ENCODE assay signal across 15 cellular contexts in the genomic region with DNA sequence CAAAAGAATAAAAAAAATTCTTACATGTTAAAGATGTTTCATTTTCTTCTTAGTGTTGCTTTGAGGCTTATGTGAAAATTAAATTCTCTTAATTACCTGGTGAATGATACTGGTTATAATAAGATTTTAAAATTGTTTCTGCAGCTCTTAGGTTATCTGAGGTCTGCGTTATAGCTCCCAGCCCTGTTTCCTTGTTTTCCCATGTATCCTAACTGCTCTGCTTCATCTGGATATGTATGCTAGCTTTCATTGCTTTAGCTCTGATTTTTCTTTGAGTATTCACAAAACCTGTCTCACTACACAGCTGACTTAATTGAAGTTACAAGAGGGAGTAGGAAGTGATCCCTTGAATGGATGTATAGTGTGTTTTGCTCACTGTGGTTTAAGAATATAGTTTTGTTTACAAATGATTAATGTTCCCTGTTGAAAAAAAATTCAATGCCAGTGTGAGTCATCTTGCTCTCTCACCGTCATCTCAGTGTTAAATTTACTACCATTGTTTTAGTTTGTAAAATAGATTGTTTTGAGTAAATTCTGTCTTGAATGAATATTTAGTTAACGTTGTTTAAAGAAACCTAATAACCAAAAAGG. TPM values are rescaled to one million over a fixed set of nuclear protein-coding genes. Genes with fewer than 3 reads are reported as not detected.
DNase-seq lines count a peak whose midpoint lies in the region; ATAC-seq and TF ChIP-seq lines count a peak whose summit lies in the region.
"Had no signal": no experiment of that assay in that cellular context is flagged by ENCODE, and none has a peak within 500 bp of the region (broad histone marks: within the 10 kb centered on the region; RNA-seq: fewer than 3 reads in every experiment).

No MANE protein-coding gene starts in this region.

- H3K4me3 ChIP-seq in epithelial cell of esophagus (ENCODE audit: low read length) = no peak overlapping the region

- H3K36me3 Mint-ChIP-seq in progenitor cell of endocrine pancreas (ENCODE audit: insufficient read depth) = peaks cover 26% of the 10 kb centered on the region

- CTCF ChIA-PET in RWPE1 (lab: Yijun Ruan, JAX) = interaction anchor here (1.0 kb wide), 1 partner anchor 12 kb away, joined by 3 read pairs; no protein-coding TSS in a partner anchor

- peaks cover 7% of the 10 kb centered on the region for H3K4me1 Mint-ChIP-seq in progenitor cell of endocrine pancreas (ENCODE audit: low read depth)

- POLR2A ChIA-PET in RWPE1 (lab: Yijun Ruan, JAX; ENCODE audit: low non-redundant PET) = interaction anchor here (0.6 kb wide), 1 partner anchor 10 kb away, joined by 13 read pairs; no protein-coding TSS in a partner anchor

- no peak for ATAC-seq in HG03439 (IDR thresholded peaks at IDR 0.05; ENCODE audit: unreplicated experiment)
- ATAC-seq in GM19395 (IDR thresholded peaks at IDR 0.05; ENCODE audit: unreplicated experiment) = no peak

- peak overlapping the region; percentile 44 for H3K27ac Mint-ChIP-seq in progenitor cell of endocrine pancreas
- H3K27ac Mint-ChIP-seq: dendritic cell treated with granulocyte-macrophage colony-stimulating factor and Interleukin-4, amounts not matched to agents 40 ng/mL and 50 ng/mL, for 4 days had no signal

- DNase-seq in H4 (ENCODE audit: low spot score) (peak; percentile 62), RWPE1 (ENCODE audit: low spot score) (peak; percentile 12), epithelial cell of esophagus (ENCODE audit: low read depth) (peak; percentile 75), progenitor cell of endocrine pancreas (ENCODE audit: low spot score, unreplicated experiment) (no peak), GF-D8 (lab: John Stamatoyannopoulos, UW) (no peak), DMS79 treated with DMSO at 0.1 percent for 48 hours (lab: John Stamatoyannopoulos, UW) (no peak)
- DNase-seq: activated CD4-positive, CD25-positive, alpha-beta regulatory T cell treated with anti-CD3 and anti-CD28 coated beads, Interleukin-2, amount 50 U/mL, for 72 hours; activated effector memory CD4-positive, alpha-beta T cell treated with anti-CD3 and anti-CD28 coated beads, Interleukin-2, amount 50 U/mL, for 16 hours; mesendoderm; NCI-H1092; NCI-H524 treated with DMSO at 0.1 percent for 48 hours; substantia nigra had no signal

- H3K27ac ChIP-seq in RWPE1 = no peak overlapping the region

- H3K9me3 Mint-ChIP-seq in progenitor cell of endocrine pancreas (ENCODE audit: low read depth) = no peaks in the 10 kb centered on the region
- H3K9me3 Mint-ChIP-seq: dendritic cell treated with granulocyte-macrophage colony-stimulating factor and Interleukin-4, amounts not matched to agents 40 ng/mL and 50 ng/mL, for 4 days had no signal

- TF ChIP-seq CTCF in RWPE1 (conservative IDR thresholded peaks at IDR 0.05; ENCODE audit: low read depth) (no peak), epithelial cell of esophagus (IDR thresholded peaks at IDR 0.05; ENCODE audit: insufficient read depth, low read depth, low read length, missing control alignments) (no peak), progenitor cell of endocrine pancreas (IDR thresholded peaks at IDR 0.05; ENCODE audit: unreplicated experiment) (no peak)

- no peak overlapping the region for H3K4me3 Mint-ChIP-seq in progenitor cell of endocrine pancreas (ENCODE audit: low read depth)
- H3K4me3 Mint-ChIP-seq: dendritic cell treated with granulocyte-macrophage colony-stimulating factor and Interleukin-4, amounts not matched to agents 40 ng/mL and 50 ng/mL, for 4 days had no signal

- no peaks in the 10 kb centered on the region for H3K27me3 Mint-ChIP-seq in progenitor cell of endocrine pancreas
- H3K27me3 Mint-ChIP-seq: dendritic cell treated with granulocyte-macrophage colony-stimulating factor and Interleukin-4, amounts not matched to agents 40 ng/mL and 50 ng/mL, for 4 days had no signal

RNA-seq across cellular contexts. Expression of a gene that starts 26.8 kb away (rescaled TPM):
- 22.4 and 25.3 TPM in 2 replicates for total RNA-seq in H4 (2014; rRNA removed; shearing (Covaris generic))
- 154 and 156 TPM in 2 replicates for total RNA-seq in progenitor cell of endocrine pancreas

Comparison
In these comparisons a context has a peak if more than half of its experiments do, and no peak if none do; other contexts are left out.
1. DNase-seq: peak in H4 (single experiment), RWPE1 (single experiment) and epithelial cell of esophagus (single experiment); none in progenitor cell of endocrine pancreas (single experiment), GF-D8 (single experiment) and DMS79 treated with DMSO at 0.1 percent for 48 hours (single experiment).